Comparison of ENCODE assay signal across 10 cellular contexts in the genomic region with DNA sequence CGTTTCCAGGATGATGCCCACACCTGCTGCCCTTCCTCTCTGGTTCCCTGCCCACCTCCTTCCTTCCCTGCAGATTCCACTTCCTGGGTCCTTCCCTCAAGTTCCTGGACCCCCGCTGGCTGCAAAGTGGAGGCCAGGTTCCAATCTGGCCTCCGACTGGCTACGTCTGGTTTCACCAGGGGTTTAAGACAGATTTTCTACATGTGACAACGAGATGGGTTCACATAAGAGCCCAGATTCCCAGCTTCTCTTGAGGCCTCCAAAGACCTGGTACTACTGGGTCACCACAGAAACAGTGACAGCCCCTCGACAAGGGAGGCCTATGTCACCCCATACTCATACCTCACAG. TPM values are rescaled to one million over a fixed set of nuclear protein-coding genes. Genes with fewer than 3 reads are reported as not detected.
DNase-seq lines count a peak whose midpoint lies in the region; ATAC-seq and TF ChIP-seq lines count a peak whose summit lies in the region.
"Had no signal": no experiment of that assay in that cellular context is flagged by ENCODE, and none has a peak within 500 bp of the region (broad histone marks: within the 10 kb centered on the region; RNA-seq: fewer than 3 reads in every experiment).

No MANE protein-coding gene starts in this region.

- TF ChIP-seq CTCF in DOHH2 (IDR thresholded peaks at IDR 0.05; ENCODE audit: low read depth, low read length, poor library complexity, severe bottlenecking): no peak
- no peak for TF ChIP-seq CTCF in fibroblast of mammary gland (conservative IDR thresholded peaks at IDR 0.05; ENCODE audit: control insufficient read depth, insufficient read depth, low read depth, low read length)
- TF ChIP-seq CTCF in sigmoid colon (IDR thresholded peaks at IDR 0.05): no peak

- peak overlapping the region; percentile 76 to 87 (median 84) for H3K4me3 Mint-ChIP-seq in T-cell

- peaks cover 28 to 37% (median 36%) of the 10 kb centered on the region in 3 donors for H3K4me1 Mint-ChIP-seq in T-cell

- TF ChIP-seq POLR2A in sigmoid colon (IDR thresholded peaks at IDR 0.05): no peak

- no peak for TF ChIP-seq EP300 in sigmoid colon (IDR thresholded peaks at IDR 0.05)

- H3K36me3 ChIP-seq in DOHH2 (ENCODE audit: control insufficient read depth, low read length) (peaks cover 12% of the 10 kb centered on the region; the same call in 1 of the 2 replicates), sigmoid colon (peaks cover 6 to 19% (median 13%) of the 10 kb centered on the region in 4 donors)

- H3K9me3 Mint-ChIP-seq in T-cell: no peaks in the 10 kb centered on the region

- H3K9me3 ChIP-seq in DOHH2 (ENCODE audit: control insufficient read depth, insufficient read depth, low read length): no peaks in the 10 kb centered on the region
- no peaks in the 10 kb centered on the region for H3K9me3 ChIP-seq in sigmoid colon

- CTCF ChIA-PET in T-cell (lab: Charles Lee): interaction anchor here in 1 of 2 donors (0.9 kb wide), 1 partner anchor 191 kb away, joined by 3 read pairs; no protein-coding TSS in a partner anchor

- H3K27ac ChIP-seq in DOHH2 (ENCODE audit: low read depth, low read length) (no peak overlapping the region), sigmoid colon (peak overlapping the region; percentile 95 to 99 (median 98))

- H3K79me2 ChIP-seq in DOHH2 (ENCODE audit: control insufficient read depth, low read length): peaks cover 37% of the 10 kb centered on the region

- POLR2A ChIA-PET in T-cell (lab: Charles Lee): interaction anchor here in 1 of 2 donors (0.6 kb wide), 1 partner anchor 8 kb away, joined by 4 read pairs; no protein-coding TSS in a partner anchor

- no peaks in the 10 kb centered on the region for H3K27me3 Mint-ChIP-seq in T-cell

- WGBS in sigmoid colon, 2 donors: 44 to 78% methylated on average over 6 of the region's 6 CpGs

- H3F3A ChIP-seq in DOHH2 (ENCODE audit: control insufficient read depth, insufficient read depth): peaks cover 6% of the 10 kb centered on the region; the same call in 1 of the 2 replicates

- no peaks in the 10 kb centered on the region for H3K9me2 ChIP-seq in DOHH2 (replicated peaks; ENCODE audit: control insufficient read depth, low read length)

- peak overlapping the region; percentile 76 to 87 for H3K27ac Mint-ChIP-seq in T-cell

- H3K27me3 ChIP-seq in DOHH2 (ENCODE audit: control insufficient read depth, low read length): no peaks in the 10 kb centered on the region
- H3K27me3 ChIP-seq in sigmoid colon: no peaks in the 10 kb centered on the region

- H3K36me3 Mint-ChIP-seq in T-cell: peaks cover 7% of the 10 kb centered on the region

- ATAC-seq in T-cell (replicated peaks in 1 of 4) (no peak), HG03469 (IDR thresholded peaks at IDR 0.05; ENCODE audit: unreplicated experiment) (no peak)
- ATAC-seq: sciatic nerve had no signal

- H3K4me3 ChIP-seq in DOHH2 (ENCODE audit: low read length): no peak overlapping the region; the same call in 1 of the 2 replicates
- peak overlapping the region; percentile 49 for H3K4me3 ChIP-seq in fibroblast of mammary gland (ENCODE audit: control insufficient read depth, low read depth, low read length)
- H3K4me3 ChIP-seq in sigmoid colon: peak overlapping the region in 3 of 4 donors; percentile 84 to 98 (median 97)

- DNase-seq in T-cell (no peak), fibroblast of mammary gland (ENCODE audit: low read depth) (no peak), sigmoid colon (no peak), HuH-7.5 (ENCODE audit: low spot score) (no peak), globus pallidus (ENCODE audit: low spot score) (no peak)
- DNase-seq in stimulated activated naive CD4-positive, alpha-beta T cell (lab: John Stamatoyannopoulos, UW): no peak
- DNase-seq: HCEC 1CT had no signal

- intact Hi-C loops in sigmoid colon (cut with DNase I): no loop called here

- H3K4me1 ChIP-seq in DOHH2 (ENCODE audit: control insufficient read depth, low read length) (peaks cover 26% of the 10 kb centered on the region), sigmoid colon (peaks cover 0 to 53% (median 50%) of the 10 kb centered on the region in 4 donors)

- H4K20me1 ChIP-seq in DOHH2 (ENCODE audit: control insufficient read depth, insufficient read depth, low read depth, low read length): no peaks in the 10 kb centered on the region

- peak overlapping the region; percentile 95 for H3K4me2 ChIP-seq in DOHH2 (ENCODE audit: low read length)

RNA-seq across cellular contexts. Expression of a gene that starts 2.1 kb away (rescaled TPM):
- total RNA-seq in T-cell (100 to 1,000 TPM; 119 to 159 (median 132) TPM), sigmoid colon (10 to 100 TPM; 27.8 to 56.8 (median 31.5) TPM)
- polyA plus RNA-seq in sigmoid colon: 100 to 1,000 TPM; 184 to 241 (median 232) TPM

RNA-seq across cellular contexts. Expression of a gene that starts 10.8 kb away (rescaled TPM):
- 10 to 100 TPM in 1 of 5 donors, 1 to 10 TPM in 4; 3.6 to 12.6 (median 8.1) TPM for total RNA-seq in T-cell
- total RNA-seq in sigmoid colon: 1 to 10 TPM; 1.5 to 6.1 (median 5.4) TPM
- polyA plus RNA-seq in sigmoid colon: 1 to 10 TPM in 2 of 3 donors, not detected in 1; 2.6 to 3.6 TPM

RNA-seq across cellular contexts. Expression of a gene that starts 16.1 kb away (rescaled TPM):
- total RNA-seq in T-cell (100 to 1,000 TPM; 220 to 327 (median 280) TPM), sigmoid colon (100 to 1,000 TPM; 287 to 443 (median 386) TPM)
- polyA plus RNA-seq in sigmoid colon: 100 to 1,000 TPM; 168 to 301 (median 203) TPM

RNA-seq across cellular contexts. Expression of a gene that starts 54.0 kb away (rescaled TPM):
- 100 to 1,000 TPM in 3 of 5 donors, 10 to 100 TPM in 2; 54.1 to 119 (median 112) TPM for total RNA-seq in T-cell
- total RNA-seq in sigmoid colon: 10 to 100 TPM; 30.7 to 59.8 (median 34.5) TPM
- polyA plus RNA-seq in sigmoid colon: 10 to 100 TPM in 2 of 3 donors, 1 to 10 TPM in 1; 8.3 to 20.3 (median 11.4) TPM
